ENCODE assay signal across 23 cellular contexts in genomic region chr2:145356046-145356445, GRCh38.
"Had no signal": no experiment of that assay in that cellular context is flagged by ENCODE, and none has a peak within 500 bp of the region (broad histone marks: within the 10 kb centered on the region; RNA-seq: fewer than 3 reads in every experiment).

No MANE protein-coding gene starts in this region.

- H3K4me1 ChIP-seq: colonic mucosa, heart left ventricle, sigmoid colon, spleen, thyroid gland, upper lobe of right lung had no signal

- DNase-seq: activated CD8-positive, alpha-beta memory T cell treated with anti-CD3 and anti-CD28 coated beads for 24 hours; activated CD8-positive, alpha-beta memory T cell treated with anti-CD3 and anti-CD28 coated beads, Interleukin-2, amount 50 U/mL, for 4 hours; activated T-cell treated with anti-CD3 and anti-CD28 coated beads, Interleukin-2, amount 50 U/mL, for 24 hours; colonic mucosa; dorsolateral prefrontal cortex; effector memory CD8-positive, alpha-beta T cell; heart left ventricle; islet precursor cell; left colon; retina; sigmoid colon; spleen; stimulated activated CD4-positive, alpha-beta T cell treated with anti-CD3 and anti-CD28 coated beads, Interleukin-4, amount 100 ng/mL, for 1 hour; stimulated activated naive CD4-positive, alpha-beta T cell; T1000; thyroid gland; upper lobe of right lung had no signal

- H3K27ac ChIP-seq: colonic mucosa, dorsolateral prefrontal cortex, heart left ventricle, sigmoid colon, spleen, thyroid gland, upper lobe of right lung had no signal

- H3K4me3 ChIP-seq: colonic mucosa, dorsolateral prefrontal cortex, heart left ventricle, sigmoid colon, spleen, thyroid gland, upper lobe of right lung had no signal

- H3K27me3 ChIP-seq: colonic mucosa, dorsolateral prefrontal cortex, heart left ventricle, sigmoid colon, spleen, thyroid gland, upper lobe of right lung had no signal

- FAIRE-seq: bronchial epithelial cell, endothelial cell of umbilical vein had no signal

- H3K9me3 ChIP-seq: colonic mucosa, heart left ventricle, sigmoid colon, spleen, thyroid gland, upper lobe of right lung had no signal

- H3K36me3 ChIP-seq: colonic mucosa, heart left ventricle, sigmoid colon, spleen, thyroid gland, upper lobe of right lung had no signal

- ATAC-seq: activated T-helper 17 cell treated with anti-CD3 and anti-CD28 coated beads, Interleukin-2, amount 50 U/mL, for 72 hours; effector memory CD8-positive, alpha-beta T cell; esophagus mucosa; heart left ventricle; left colon; natural killer cell treated with Interleukin-12 subunit alpha and Interleukin-12 subunit beta and Interleukin-15 and Interleukin-18, amount 100 ng/mL, for 72 hours; upper lobe of right lung; WTC11 had no signal
